24 cellular contexts compared by ENCODE assay signal in genomic region chr4:149684516-149684915, GRCh38.
"Had no signal": no experiment of that assay in that cellular context is flagged by ENCODE, and none has a peak within 500 bp of the region (broad histone marks: within the 10 kb centered on the region; RNA-seq: fewer than 3 reads in every experiment).

No MANE protein-coding gene starts in this region.

- H3K4me3 ChIP-seq: colonic mucosa, esophagus squamous epithelium, gastrocnemius medialis, heart right ventricle, left lung, lower lobe of right lung had no signal

- H3K9me3 Mint-ChIP-seq: dendritic cell treated with granulocyte-macrophage colony-stimulating factor and Interleukin-4, amounts not matched to agents 40 ng/mL and 50 ng/mL, for 4 days; effector memory CD8-positive, alpha-beta T cell had no signal

- H3K36me3 Mint-ChIP-seq: naive thymus-derived CD4-positive, alpha-beta T cell had no signal

- H3K9me3 ChIP-seq: colonic mucosa, esophagus squamous epithelium, gastrocnemius medialis, lower lobe of right lung had no signal

- ATAC-seq: effector memory CD8-positive, alpha-beta T cell; esophagus mucosa; gastrocnemius medialis; heart right ventricle; left cardiac atrium; left lung; left ventricle myocardium superior; lower lobe of right lung; naive thymus-derived CD4-positive, alpha-beta T cell had no signal

- DNase-seq: colonic mucosa; cortex of kidney; effector CD8-positive, alpha-beta T cell; effector memory CD8-positive, alpha-beta T cell; endodermal cell; erythroblast; esophagus squamous epithelium; foreskin fibroblast; foreskin melanocyte; gastrocnemius medialis; glutamatergic neuron; head of caudate nucleus; heart right ventricle; hippocampal formation; left cardiac atrium; left lung; left ventricle myocardium superior; lower lobe of right lung; mesenchymal stem cell; midbrain; naive thymus-derived CD4-positive, alpha-beta T cell had no signal

- H3K4me3 Mint-ChIP-seq: dendritic cell treated with granulocyte-macrophage colony-stimulating factor and Interleukin-4, amounts not matched to agents 40 ng/mL and 50 ng/mL, for 4 days; effector memory CD8-positive, alpha-beta T cell; endodermal cell; naive thymus-derived CD4-positive, alpha-beta T cell had no signal

- H3K27ac ChIP-seq: colonic mucosa, epithelial cell of prostate, esophagus squamous epithelium, gastrocnemius medialis, heart right ventricle, left lung, lower lobe of right lung had no signal

- H3K36me3 ChIP-seq: colonic mucosa, esophagus squamous epithelium, gastrocnemius medialis, heart right ventricle, left lung, lower lobe of right lung had no signal

- H3K4me1 Mint-ChIP-seq: endodermal cell; naive thymus-derived CD4-positive, alpha-beta T cell had no signal

- H3K4me1 ChIP-seq: colonic mucosa, esophagus squamous epithelium, gastrocnemius medialis, heart right ventricle, left lung, lower lobe of right lung had no signal

- H3K27me3 ChIP-seq: colonic mucosa, esophagus squamous epithelium, gastrocnemius medialis, heart right ventricle, left lung had no signal

- H3K27ac Mint-ChIP-seq: dendritic cell treated with granulocyte-macrophage colony-stimulating factor and Interleukin-4, amounts not matched to agents 40 ng/mL and 50 ng/mL, for 4 days; effector memory CD8-positive, alpha-beta T cell; endodermal cell; naive thymus-derived CD4-positive, alpha-beta T cell had no signal
